Comparison of ENCODE assay signal across 17 cellular contexts in the genomic region with DNA sequence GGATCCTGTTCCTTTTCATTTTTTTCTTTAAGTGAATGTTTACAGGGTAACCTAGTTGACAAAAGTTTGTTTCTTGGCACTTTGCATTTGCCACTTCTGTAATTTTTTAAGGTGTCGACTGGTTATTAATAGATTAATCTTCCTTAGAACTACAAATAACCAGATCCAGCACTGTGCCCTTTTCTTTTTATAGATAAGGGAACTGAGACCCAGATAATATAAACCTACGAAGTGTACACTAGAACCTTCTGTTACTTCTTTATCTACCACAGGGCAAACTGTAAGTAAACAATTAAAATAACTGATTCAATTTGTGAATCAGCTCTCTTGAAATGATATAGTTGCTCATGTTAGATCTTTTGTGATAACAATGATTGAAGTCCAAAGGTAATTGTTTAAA. TPM values are rescaled to one million over a fixed set of nuclear protein-coding genes. Genes with fewer than 3 reads are reported as not detected.
DNase-seq lines count a peak whose midpoint lies in the region; ATAC-seq and TF ChIP-seq lines count a peak whose summit lies in the region.
"Had no signal": no experiment of that assay in that cellular context is flagged by ENCODE, and none has a peak within 500 bp of the region (broad histone marks: within the 10 kb centered on the region; RNA-seq: fewer than 3 reads in every experiment).

No MANE protein-coding gene starts in this region.

- no peaks in the 10 kb centered on the region for H3K36me3 Mint-ChIP-seq in activated naive CD4-positive, alpha-beta T cell treated with anti-CD3 and anti-CD28 coated beads, Interleukin-2, amount 50 U/mL, for 72 hours
- H3K36me3 Mint-ChIP-seq in activated T-cell treated with anti-CD3 and anti-CD28 coated beads, Interleukin-2, amount 50 U/mL, for 72 hours (ENCODE audit: insufficient read depth in 2 of 2), result peaks cover 1 to 2% of the 10 kb centered on the region in 2 donors

- peak; percentile 56 for ATAC-seq in GM21515 (IDR thresholded peaks at IDR 0.05; ENCODE audit: unreplicated experiment)
- no peak for ATAC-seq in activated naive CD4-positive, alpha-beta T cell treated with anti-CD3 and anti-CD28 coated beads, Interleukin-2, amount 50 U/mL, for 72 hours
- ATAC-seq in activated T-cell treated with anti-CD3 and anti-CD28 coated beads, Interleukin-2, amount 50 U/mL, for 72 hours (replicated peaks in 1 of 2), result no peak

- no peaks in the 10 kb centered on the region for H3K27me3 Mint-ChIP-seq in activated T-cell treated with anti-CD3 and anti-CD28 coated beads, Interleukin-2, amount 50 U/mL, for 72 hours (ENCODE audit: low read depth)
- H3K27me3 Mint-ChIP-seq: activated naive CD8-positive, alpha-beta T cell had no signal

- H3K9me3 Mint-ChIP-seq in activated naive CD4-positive, alpha-beta T cell treated with anti-CD3 and anti-CD28 coated beads, Interleukin-2, amount 50 U/mL, for 72 hours, result no peaks in the 10 kb centered on the region
- H3K9me3 Mint-ChIP-seq in activated T-cell treated with anti-CD3 and anti-CD28 coated beads, Interleukin-2, amount 50 U/mL, for 72 hours, result no peaks in the 10 kb centered on the region

- no peak for TF ChIP-seq CTCF in GM12864 (IDR thresholded peaks at IDR 0.05; ENCODE audit: low read depth, low read length, missing control alignments)

- peak; percentile 26 for DNase-seq in GM12864 (ENCODE audit: low read depth)
- peak; percentile 44 for DNase-seq in NAMALWA (ENCODE audit: low spot score)
- peak; percentile 51 for DNase-seq in germinal center (ENCODE audit: low spot score)
- DNase-seq in amygdala (lab: John Stamatoyannopoulos, UW), result no peak
- DNase-seq in activated naive CD4-positive, alpha-beta T cell treated with anti-CD3 and anti-CD28 coated beads, Interleukin-2, amount 50 U/mL, for 72 hours (ENCODE audit: low spot score in 2 of 2), result no peak
- DNase-seq in C1 segment of cervical spinal cord (lab: John Stamatoyannopoulos, UW), result no peak
- no peak for DNase-seq in activated T-cell treated with anti-CD3 and anti-CD28 coated beads, Interleukin-2, amount 50 U/mL, for 72 hours
- DNase-seq: cortex of kidney; Kasumi-1; mesendoderm; NCI-H1436 treated with DMSO at 0.1 percent for 48 hours; NCI-H82; stimulated activated CD4-positive, alpha-beta T cell treated with anti-CD3 and anti-CD28 coated beads, Interleukin-4, amount 100 ng/mL, for 1 hour had no signal

- H3K4me1 Mint-ChIP-seq in activated T-cell treated with anti-CD3 and anti-CD28 coated beads, Interleukin-2, amount 50 U/mL, for 72 hours (ENCODE audit: low read depth), result no peaks in the 10 kb centered on the region

- no peak overlapping the region for H3K4me3 ChIP-seq in GM12864 (ENCODE audit: low read depth, low read length)
- H3K4me3 ChIP-seq: HAP-1, prostate gland had no signal

- H3K27ac Mint-ChIP-seq in activated naive CD4-positive, alpha-beta T cell treated with anti-CD3 and anti-CD28 coated beads, Interleukin-2, amount 50 U/mL, for 72 hours, result no peak overlapping the region
- no peak overlapping the region for H3K27ac Mint-ChIP-seq in activated T-cell treated with anti-CD3 and anti-CD28 coated beads, Interleukin-2, amount 50 U/mL, for 72 hours
- H3K27ac Mint-ChIP-seq: activated naive CD8-positive, alpha-beta T cell had no signal

- no peak overlapping the region for H3K4me3 Mint-ChIP-seq in activated T-cell treated with anti-CD3 and anti-CD28 coated beads, Interleukin-2, amount 50 U/mL, for 72 hours
- H3K4me3 Mint-ChIP-seq: activated naive CD8-positive, alpha-beta T cell had no signal

RNA-seq across cellular contexts. Expression of gene NLK, which starts 55.4 kb away (rescaled TPM):
- 10 to 100 TPM in 1 of 2 donors, 1 to 10 TPM in 1; 8.3 to 10.0 TPM for total RNA-seq in activated naive CD4-positive, alpha-beta T cell treated with anti-CD3 and anti-CD28 coated beads, Interleukin-2, amount 50 U/mL, for 72 hours
- 10 to 100 TPM in 1 of 2 donors, 1 to 10 TPM in 1; 10.0 to 11.7 TPM for total RNA-seq in activated T-cell treated with anti-CD3 and anti-CD28 coated beads, Interleukin-2, amount 50 U/mL, for 72 hours

Comparison
In these comparisons a context has a peak if more than half of its experiments do, and no peak if none do; other contexts are left out.
1. DNase-seq: peak in GM12864 (single experiment), NAMALWA (single experiment) and germinal center (single experiment); none in amygdala (0 of 56), activated naive CD4-positive, alpha-beta T cell treated with anti-CD3 and anti-CD28 coated beads, Interleukin-2, amount 50 U/mL, for 72 hours (0 of 2), C1 segment of cervical spinal cord (0 of 14) and activated T-cell treated with anti-CD3 and anti-CD28 coated beads, Interleukin-2, amount 50 U/mL, for 72 hours (0 of 2).